Comparison of ENCODE assay signal across 16 cellular contexts in the genomic region with DNA sequence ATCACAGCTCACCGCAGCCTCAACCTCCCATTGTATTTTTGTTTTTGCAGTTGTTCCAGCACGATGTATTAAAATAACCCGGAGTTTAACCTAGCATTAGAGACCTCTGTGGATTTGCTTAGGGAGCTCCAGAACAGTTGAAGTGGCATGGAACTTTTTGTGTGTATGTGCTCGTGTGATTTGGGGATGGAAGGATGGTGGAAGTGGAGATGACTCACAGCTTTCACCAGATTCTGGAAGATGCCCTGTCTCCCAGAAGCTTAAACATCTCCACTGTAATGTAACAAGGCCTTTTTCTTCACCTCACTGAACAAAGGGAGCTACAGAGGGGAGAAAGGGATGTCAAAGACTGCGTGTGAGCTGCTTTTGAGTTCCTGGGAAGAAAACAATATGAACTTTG.
DNase-seq lines count a peak whose midpoint lies in the region; ATAC-seq and TF ChIP-seq lines count a peak whose summit lies in the region.
"Had no signal": no experiment of that assay in that cellular context is flagged by ENCODE, and none has a peak within 500 bp of the region (broad histone marks: within the 10 kb centered on the region; RNA-seq: fewer than 3 reads in every experiment).

No MANE protein-coding gene starts in this region.

- H3K9me3 ChIP-seq in SJCRH30 (replicated peaks), result no peaks in the 10 kb centered on the region; the same call in none of the 2 replicates

- H3K4me3 Mint-ChIP-seq in neural crest cell, result no peak overlapping the region
- H3K4me3 Mint-ChIP-seq: T-cell had no signal

- no peak for TF ChIP-seq CTCF in neural crest cell (conservative IDR thresholded peaks at IDR 0.05)

- H3K4me3 ChIP-seq in SJCRH30, result no peak overlapping the region
- H3K4me3 ChIP-seq in urinary bladder (ENCODE audit: low read depth, low read length), result no peak overlapping the region

- H3K4me1 ChIP-seq in SJCRH30 (peaks cover 49% of the 10 kb centered on the region), urinary bladder (ENCODE audit: insufficient read depth) (no peaks in the 10 kb centered on the region)

- H3K9me3 Mint-ChIP-seq in neural crest cell, result peaks cover 21% of the 10 kb centered on the region

- H3K36me3 ChIP-seq in SJCRH30 (no peaks in the 10 kb centered on the region), urinary bladder (ENCODE audit: insufficient read depth) (no peaks in the 10 kb centered on the region)

- 63% methylated on average over 5 of the region's 5 CpGs for WGBS in urinary bladder

- H3K27me3 Mint-ChIP-seq in neural crest cell (ENCODE audit: low read depth), result no peaks in the 10 kb centered on the region

- H3K4me1 Mint-ChIP-seq in neural crest cell, result peaks cover 39% of the 10 kb centered on the region
- H3K4me1 Mint-ChIP-seq: T-cell had no signal

- H3K27ac Mint-ChIP-seq in neural crest cell (ENCODE audit: unreplicated experiment), result peak overlapping the region; percentile 52
- H3K27ac Mint-ChIP-seq: T-cell had no signal

- H3K27ac ChIP-seq in SJCRH30 (peak overlapping the region; percentile 87), urinary bladder (ENCODE audit: low read depth) (peak overlapping the region; percentile 43)

- H3K27me3 ChIP-seq in SJCRH30, result no peaks in the 10 kb centered on the region

- DNase-seq in SJCRH30, result peak in 1 of 2 experiments; percentile 52
- peak; percentile 45 for DNase-seq in fibroblast of peridontal ligament (ENCODE audit: extremely low read depth)
- no peak for DNase-seq in neural crest cell (ENCODE audit: low read depth, low spot score)
- no peak for DNase-seq in SIG-M5 (lab: John Stamatoyannopoulos, UW)
- DNase-seq: activated T-cell treated with anti-CD3 and anti-CD28 coated beads, Interleukin-2, amount 50 U/mL, for 48 hours; anterior cingulate cortex; Caco-2; effector CD8-positive, alpha-beta T cell; hypothalamus; mammary epithelial cell; posterior cingulate gyrus; stimulated activated naive CD8-positive, alpha-beta T cell treated with anti-CD3 and anti-CD28 coated beads, Interleukin-15, Interleukin-2, amounts not matched to agents 100 U/mL and 50 U/mL, for 24 hours; T-cell had no signal

- H3K36me3 Mint-ChIP-seq in neural crest cell (ENCODE audit: low read depth), result peaks cover 14% of the 10 kb centered on the region
- H3K36me3 Mint-ChIP-seq: T-cell had no signal

- ATAC-seq in GM18511 (IDR thresholded peaks at IDR 0.05; ENCODE audit: unreplicated experiment), result no peak
- no peak for ATAC-seq in HG02610 (IDR thresholded peaks at IDR 0.05; ENCODE audit: unreplicated experiment)
- ATAC-seq: stimulated activated naive CD8-positive, alpha-beta T cell treated with anti-CD3 and anti-CD28 coated beads, Interleukin-15, Interleukin-2, amounts not matched to agents 100 U/mL and 50 U/mL, for 24 hours; T-cell had no signal
